In genomic region chr3:66023728-66024390, GRCh38 we compare ENCODE assay signal across 16 cellular contexts. TPM values are rescaled to one million over a fixed set of nuclear protein-coding genes. Genes with fewer than 3 reads are reported as not detected.
DNase-seq lines count a peak whose midpoint lies in the region; ATAC-seq, FAIRE-seq and TF ChIP-seq lines count a peak whose summit lies in the region.
"Had no signal": no experiment of that assay in that cellular context is flagged by ENCODE, and none has a peak within 500 bp of the region (broad histone marks: within the 10 kb centered on the region; RNA-seq: fewer than 3 reads in every experiment).

No MANE protein-coding gene starts in this region.

- no peak for TF ChIP-seq CTCF in osteocyte (IDR thresholded peaks at IDR 0.05)

- FAIRE-seq in endometrium (lab: Jason Lieb, UNC), result peak; percentile 45
- FAIRE-seq: A549, GM12892, GM19239, H1 had no signal

- H3K27me3 Mint-ChIP-seq in osteocyte (ENCODE audit: unreplicated experiment), result no peaks in the 10 kb centered on the region

- intact Hi-C loops in posterior cingulate gyrus (cut with DNase I), result no loop called here

- peaks cover 19% of the 10 kb centered on the region for H3K4me1 Mint-ChIP-seq in osteocyte (ENCODE audit: unreplicated experiment)
- H3K4me1 Mint-ChIP-seq: CD8-positive, alpha-beta memory T cell had no signal

- no peak overlapping the region for H3K4me3 Mint-ChIP-seq in osteocyte (ENCODE audit: unreplicated experiment)
- H3K4me3 Mint-ChIP-seq: CD8-positive, alpha-beta memory T cell; HFFc6 had no signal

- ATAC-seq in GM21515 (IDR thresholded peaks at IDR 0.05; ENCODE audit: unreplicated experiment), result no peak
- ATAC-seq: A549 had no signal

- H3K36me3 Mint-ChIP-seq in osteocyte (ENCODE audit: unreplicated experiment), result no peaks in the 10 kb centered on the region

- no peaks in the 10 kb centered on the region for H3K9me3 Mint-ChIP-seq in osteocyte (ENCODE audit: unreplicated experiment)
- H3K9me3 Mint-ChIP-seq: HFFc6 had no signal

- DNase-seq in fibroblast of peridontal ligament (ENCODE audit: extremely low read depth) (peak; percentile 64), osteocyte (ENCODE audit: extremely low spot score, unreplicated experiment) (no peak), ureter (ENCODE audit: low spot score) (no peak), middle frontal gyrus (ENCODE audit: extremely low spot score, low spot score) (no peak), posterior cingulate gyrus (no peak)
- DNase-seq: Caco-2; CD8-positive, alpha-beta memory T cell; DND-41; GDM1; HFFc6 had no signal

- H3K27ac Mint-ChIP-seq in osteocyte (ENCODE audit: unreplicated experiment), result peak overlapping the region; percentile 63
- H3K27ac Mint-ChIP-seq: CD8-positive, alpha-beta memory T cell; HFFc6 had no signal

RNA-seq across cellular contexts. Expression of gene MAGI1, which starts 14.9 kb away (rescaled TPM):
- total RNA-seq in osteocyte (20.1 and 21.9 TPM in 2 replicates), ureter (45.5 TPM)
